23 cellular contexts compared by ENCODE assay signal in genomic region chr7:111834367-111834766, GRCh38.
"Had no signal": no experiment of that assay in that cellular context is flagged by ENCODE, and none has a peak within 500 bp of the region (broad histone marks: within the 10 kb centered on the region; RNA-seq: fewer than 3 reads in every experiment).

No MANE protein-coding gene starts in this region.

- H3K4me1 ChIP-seq: breast epithelium had no signal

- H3K27ac Mint-ChIP-seq: activated CD8-positive, alpha-beta T cell treated with anti-CD3 and anti-CD28 coated beads, Interleukin-2, amount 10 ng/mL, durations not matched to agents 7 days and 5 days; activated naive CD8-positive, alpha-beta T cell treated with anti-CD3 and anti-CD28 coated beads, Interleukin-2, amount 10 ng/mL, durations not matched to agents 7 days and 5 days; T-helper 17 cell; WTC11 had no signal

- H3K27me3 Mint-ChIP-seq: T-helper 17 cell had no signal

- H3K4me3 ChIP-seq: adrenal gland, breast epithelium had no signal

- H3K27me3 ChIP-seq: adrenal gland, breast epithelium had no signal

- H3K9me3 ChIP-seq: adrenal gland, breast epithelium had no signal

- H3K4me3 Mint-ChIP-seq: activated CD8-positive, alpha-beta T cell treated with anti-CD3 and anti-CD28 coated beads, Interleukin-2, amount 10 ng/mL, durations not matched to agents 7 days and 5 days; activated naive CD8-positive, alpha-beta T cell treated with anti-CD3 and anti-CD28 coated beads, Interleukin-2, amount 10 ng/mL, durations not matched to agents 7 days and 5 days; T-helper 17 cell; WTC11 had no signal

- DNase-seq: activated CD4-positive, alpha-beta T cell treated with anti-CD3 and anti-CD28 coated beads for 48 hours; activated CD4-positive, alpha-beta T cell treated with anti-CD3 and anti-CD28 coated beads, Interleukin-2, amount 50 U/mL, for 4 hours; activated CD4-positive, CD25-positive, alpha-beta regulatory T cell treated with anti-CD3 and anti-CD28 coated beads, Interleukin-2, amount 50 U/mL, for 72 hours; activated CD8-positive, alpha-beta memory T cell treated with anti-CD3 and anti-CD28 coated beads, Interleukin-2, amount 50 U/mL, for 48 hours; activated CD8-positive, alpha-beta T cell treated with anti-CD3 and anti-CD28 coated beads, Interleukin-2, amount 10 ng/mL, durations not matched to agents 7 days and 5 days; activated naive CD4-positive, alpha-beta T cell treated with anti-CD3 and anti-CD28 coated beads, Interleukin-2, amount 50 U/mL, for 16 hours; activated naive CD8-positive, alpha-beta T cell treated with anti-CD3 and anti-CD28 coated beads, Interleukin-2, amount 10 ng/mL, durations not matched to agents 7 days and 5 days; activated T-cell treated with anti-CD3 and anti-CD28 coated beads, Interleukin-2, amount 50 U/mL, for 1 hour; adrenal gland; anterior cingulate cortex; KG1; NCI-H1092; NCI-H1417; NCI-H1694; NCI-H2029; NCI-H2107; NCI-H526 treated with DMSO at 0.1 percent for 48 hours; NCI-H82; RPMI8226; T-helper 17 cell; T-helper 9 cell had no signal

- H3K36me3 Mint-ChIP-seq: activated naive CD8-positive, alpha-beta T cell treated with anti-CD3 and anti-CD28 coated beads, Interleukin-2, amount 10 ng/mL, durations not matched to agents 7 days and 5 days; WTC11 had no signal

- H3K9me3 Mint-ChIP-seq: activated naive CD8-positive, alpha-beta T cell treated with anti-CD3 and anti-CD28 coated beads, Interleukin-2, amount 10 ng/mL, durations not matched to agents 7 days and 5 days had no signal

- H3K4me1 Mint-ChIP-seq: activated naive CD8-positive, alpha-beta T cell treated with anti-CD3 and anti-CD28 coated beads, Interleukin-2, amount 10 ng/mL, durations not matched to agents 7 days and 5 days; T-helper 17 cell had no signal

- H3K27ac ChIP-seq: adrenal gland, breast epithelium had no signal

- H3K36me3 ChIP-seq: adrenal gland, breast epithelium had no signal
